ENCODE assay signal across 14 cellular contexts in the genomic region with DNA sequence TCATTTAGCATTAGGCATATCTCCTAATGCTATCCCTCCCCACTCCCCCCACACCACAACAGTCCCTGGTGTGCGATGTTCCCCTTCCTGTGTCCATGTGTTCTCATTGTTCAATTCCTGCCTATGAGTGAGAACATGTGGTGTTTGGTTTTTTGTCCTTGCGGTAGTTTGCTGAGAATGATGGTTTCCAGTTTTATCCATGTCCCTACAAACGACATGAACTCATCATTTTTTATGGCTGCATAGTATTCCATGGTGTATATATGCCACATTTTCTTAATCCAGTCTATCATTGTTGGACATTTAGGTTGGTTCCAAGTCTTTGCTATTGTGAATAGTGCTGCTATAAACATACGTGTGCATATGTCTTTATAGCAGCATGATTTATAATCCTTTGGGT. TPM values are rescaled to one million over a fixed set of nuclear protein-coding genes. Genes with fewer than 3 reads are reported as not detected.
"Had no signal": no experiment of that assay in that cellular context is flagged by ENCODE, and none has a peak within 500 bp of the region (broad histone marks: within the 10 kb centered on the region; RNA-seq: fewer than 3 reads in every experiment).

No MANE protein-coding gene starts in this region.

RNA-seq across cellular contexts. Expression of a gene that starts 7.5 kb away (rescaled TPM):
- total RNA-seq: subcutaneous adipose tissue, suprapubic skin, temporal lobe, testis, thoracic aorta, thyroid gland, tibial nerve, transverse colon, upper lobe of left lung, upper lobe of right lung, ureter, vagina had no signal
- polyA plus RNA-seq: stomach, urinary bladder had no signal
